Comparison of ENCODE assay signal across 26 cellular contexts in the genomic region with DNA sequence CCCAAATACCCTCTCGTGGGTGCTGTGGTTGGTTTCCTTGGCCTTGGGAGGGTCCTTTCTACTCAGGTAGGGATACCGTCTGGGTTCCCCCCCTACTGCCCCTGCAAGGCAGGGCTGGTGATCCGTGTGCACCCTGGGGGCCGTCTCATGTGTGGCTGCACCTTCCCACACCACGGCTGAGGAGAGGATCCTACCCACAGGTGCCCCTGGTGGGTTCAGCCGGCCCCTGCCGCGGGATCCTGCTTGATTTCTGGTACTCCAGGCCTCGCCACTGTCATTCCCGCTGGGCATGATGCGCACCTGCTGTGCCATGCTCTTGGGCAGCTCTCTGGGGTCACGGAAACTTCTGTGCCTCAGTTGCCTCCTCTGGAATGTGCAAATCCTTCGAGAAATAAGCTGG. TPM values are rescaled to one million over a fixed set of nuclear protein-coding genes. Genes with fewer than 3 reads are reported as not detected.
"Had no signal": no experiment of that assay in that cellular context is flagged by ENCODE, and none has a peak within 500 bp of the region (broad histone marks: within the 10 kb centered on the region; RNA-seq: fewer than 3 reads in every experiment).

No MANE protein-coding gene starts in this region.

- DNase-seq: activated CD4-positive, alpha-beta T cell treated with anti-CD3 and anti-CD28 coated beads for 36 hours; activated CD4-positive, alpha-beta T cell treated with anti-CD3 and anti-CD28 coated beads, Interleukin-2, amount 10 ng/mL, durations not matched to agents 7 days and 5 days; activated CD4-positive, alpha-beta T cell treated with anti-CD3 and anti-CD28 coated beads, Interleukin-2, amount 50 U/mL, for 48 hours; activated CD8-positive, alpha-beta memory T cell treated with anti-CD3 and anti-CD28 coated beads, Interleukin-2, amount 50 U/mL, for 4 hours; activated gamma-delta T cell treated with Interleukin-2 at 50 U/mL for 16 hours; activated naive CD4-positive, alpha-beta T cell treated with anti-CD3 and anti-CD28 coated beads for 36 hours; activated T-cell treated with anti-CD3 and anti-CD28 coated beads for 4 hours; activated T-cell treated with anti-CD3 and anti-CD28 coated beads, Interleukin-2, amount 50 U/mL, for 4 hours; adrenal gland; body of pancreas; MM.1S; NCI-H1436 treated with DMSO at 0.1 percent for 48 hours; NCI-H1694 treated with DMSO at 0.1 percent for 48 hours; NCI-H2171; NCI-H510A; NCI-H748 treated with DMSO at 0.1 percent for 48 hours; SJCRH30 had no signal

- H3K27ac Mint-ChIP-seq: activated CD4-positive, alpha-beta T cell treated with anti-CD3 and anti-CD28 coated beads for 36 hours; activated CD4-positive, alpha-beta T cell treated with anti-CD3 and anti-CD28 coated beads, Interleukin-2, amount 10 ng/mL, durations not matched to agents 7 days and 5 days; activated naive CD4-positive, alpha-beta T cell treated with anti-CD3 and anti-CD28 coated beads for 36 hours; activated naive CD4-positive, alpha-beta T cell treated with anti-CD3 and anti-CD28 coated beads, Interleukin-2, amount 50 U/mL, for 72 hours; activated T-helper 1 cell treated with anti-CD3 and anti-CD28 coated beads, Interleukin-12 subunit alpha, Interleukin-12 subunit beta, Interleukin-2, Interleukin-4 antibody, amounts not matched to agents 30 ng/mL and 10 ng/mL and 1 ng/mL, durations not matched to agents 14 hours and 24 hours and 36 hours; T-helper 2 cell treated with Interferon-gamma antibody and Interleukin-4, amounts not matched to agents 5 μg/mL and 100 μg/mL, for 36 hours had no signal

- H3K9me3 ChIP-seq: adrenal gland, body of pancreas, breast epithelium, SJCRH30 had no signal

- H3K27ac ChIP-seq: adrenal gland, body of pancreas, breast epithelium, SJCRH30, SK-N-MC had no signal

- H3K4me3 ChIP-seq: adrenal gland, body of pancreas, SJCRH30 had no signal

- H3K4me1 Mint-ChIP-seq: activated CD4-positive, alpha-beta T cell treated with anti-CD3 and anti-CD28 coated beads for 36 hours; activated CD4-positive, alpha-beta T cell treated with anti-CD3 and anti-CD28 coated beads, Interleukin-2, amount 10 ng/mL, durations not matched to agents 7 days and 5 days had no signal

- H3K36me3 ChIP-seq: adrenal gland, breast epithelium, SJCRH30 had no signal

- H3K36me3 Mint-ChIP-seq: activated naive CD4-positive, alpha-beta T cell treated with anti-CD3 and anti-CD28 coated beads, Interleukin-2, amount 50 U/mL, for 72 hours had no signal

- H3K4me3 Mint-ChIP-seq: activated CD4-positive, alpha-beta T cell treated with anti-CD3 and anti-CD28 coated beads for 36 hours; activated CD4-positive, alpha-beta T cell treated with anti-CD3 and anti-CD28 coated beads, Interleukin-2, amount 10 ng/mL, durations not matched to agents 7 days and 5 days; activated naive CD4-positive, alpha-beta T cell treated with anti-CD3 and anti-CD28 coated beads for 36 hours; activated T-cell treated with anti-CD3 and anti-CD28 coated beads, Interleukin-2, amount 50 U/mL, for 4 hours; activated T-helper 1 cell treated with anti-CD3 and anti-CD28 coated beads, Interleukin-12 subunit alpha, Interleukin-12 subunit beta, Interleukin-2, Interleukin-4 antibody, amounts not matched to agents 30 ng/mL and 10 ng/mL and 1 ng/mL, durations not matched to agents 14 hours and 24 hours and 36 hours; T-helper 2 cell treated with Interferon-gamma antibody and Interleukin-4, amounts not matched to agents 5 μg/mL and 100 μg/mL, for 36 hours had no signal

- H3K9me3 Mint-ChIP-seq: activated CD4-positive, alpha-beta T cell treated with anti-CD3 and anti-CD28 coated beads, Interleukin-2, amount 10 ng/mL, durations not matched to agents 7 days and 5 days; activated naive CD4-positive, alpha-beta T cell treated with anti-CD3 and anti-CD28 coated beads for 36 hours; activated naive CD4-positive, alpha-beta T cell treated with anti-CD3 and anti-CD28 coated beads, Interleukin-2, amount 50 U/mL, for 72 hours; activated T-cell treated with anti-CD3 and anti-CD28 coated beads, Interleukin-2, amount 50 U/mL, for 4 hours; activated T-helper 1 cell treated with anti-CD3 and anti-CD28 coated beads, Interleukin-12 subunit alpha, Interleukin-12 subunit beta, Interleukin-2, Interleukin-4 antibody, amounts not matched to agents 30 ng/mL and 10 ng/mL and 1 ng/mL, durations not matched to agents 14 hours and 24 hours and 36 hours; T-helper 2 cell treated with Interferon-gamma antibody and Interleukin-4, amounts not matched to agents 5 μg/mL and 100 μg/mL, for 36 hours had no signal

RNA-seq across cellular contexts. Expression of a gene that starts 30.8 kb away (rescaled TPM):
- total RNA-seq: activated CD4-positive, alpha-beta T cell treated with anti-CD3 and anti-CD28 coated beads for 36 hours; activated CD4-positive, alpha-beta T cell treated with anti-CD3 and anti-CD28 coated beads, Interleukin-2, amount 10 ng/mL, durations not matched to agents 7 days and 5 days; activated naive CD4-positive, alpha-beta T cell treated with anti-CD3 and anti-CD28 coated beads for 36 hours; activated T-cell treated with anti-CD3 and anti-CD28 coated beads, Interleukin-2, amount 50 U/mL, for 4 hours; activated T-helper 1 cell treated with anti-CD3 and anti-CD28 coated beads, Interleukin-12 subunit alpha, Interleukin-12 subunit beta, Interleukin-2, Interleukin-4 antibody, amounts not matched to agents 30 ng/mL and 10 ng/mL and 1 ng/mL, durations not matched to agents 14 hours and 24 hours and 36 hours; adrenal gland; body of pancreas; cardiac septum; LHCN-M2; RPMI7951; T-helper 1 cell treated with Interleukin-12 subunit alpha and Interleukin-12 subunit beta and Interleukin-4 antibody, amounts not matched to agents 30 ng/mL and 1 ng/mL, for 36 hours had no signal
- polyA plus RNA-seq: adrenal gland had no signal
